11 cellular contexts compared by ENCODE assay signal in genomic region chr19:38682195-38682867, GRCh38. TPM values are rescaled to one million over a fixed set of nuclear protein-coding genes. Genes with fewer than 3 reads are reported as not detected.
A peak's percentile ranks its signal among the peaks of the same experiment; 100 is the strongest.
DNase-seq lines count a peak whose midpoint lies in the region; ATAC-seq and TF ChIP-seq lines count a peak whose summit lies in the region.
"Had no signal": no experiment of that assay in that cellular context is flagged by ENCODE, and none has a peak within 500 bp of the region (broad histone marks: within the 10 kb centered on the region; RNA-seq: fewer than 3 reads in every experiment).

No MANE protein-coding gene starts in this region.

- H3K4me1 Mint-ChIP-seq in Calu3 (ENCODE audit: low read depth, unreplicated experiment) = peaks cover 96% of the 10 kb centered on the region
- H3K4me1 Mint-ChIP-seq in activated B cell treated with CpG ODN at 0.5 μM for 24 hours = peaks cover 85% of the 10 kb centered on the region

- H3K27ac Mint-ChIP-seq in Calu3 (ENCODE audit: unreplicated experiment) (peak overlapping the region; percentile 100), activated B cell treated with CpG ODN at 0.5 μM for 24 hours (peak overlapping the region; percentile 68)

- H3K4me1 ChIP-seq in iPS-15b (ENCODE audit: control insufficient read depth, insufficient read depth, low read length) = peaks cover 38% of the 10 kb centered on the region
- H3K4me1 ChIP-seq in testis = peaks cover 34% of the 10 kb centered on the region

- H3K4me3 Mint-ChIP-seq in Calu3 (ENCODE audit: low read depth, unreplicated experiment) = peak overlapping the region; percentile 61
- H3K4me3 Mint-ChIP-seq in activated B cell treated with CpG ODN at 0.5 μM for 24 hours = no peak overlapping the region

- H3K27ac ChIP-seq in skin epidermis (peak overlapping the region in 20 of 21 experiments; percentile 80 to 98 (median 92)), testis (peak overlapping the region in 1 of 2 donors; percentile 24)

- H3K9ac ChIP-seq in iPS-15b (ENCODE audit: low read depth, low read length) = peak overlapping the region; percentile 38

- intact Hi-C loops in Calu3 (cut with micrococcal nuclease; ENCODE audit: unreplicated experiment) = loop anchor here (2.0 kb wide), 1 partner anchor 16 kb away; no protein-coding TSS in a partner anchor
- intact Hi-C loops in activated B cell treated with CpG ODN at 0.5 μM for 24 hours (cut with micrococcal nuclease) = loop anchor here (5.0 kb wide), 1 partner anchor 35 kb away; the partner anchor contains the start of gene ACTN4
- intact Hi-C loops in testis (cut with DNase I; ENCODE audit: low total_unique reads) = no loop called here

- no peak overlapping the region for H3K4me3 ChIP-seq in iPS-15b (ENCODE audit: low read depth, low read length)
- no peak overlapping the region for H3K4me3 ChIP-seq in skin epidermis
- H3K4me3 ChIP-seq in testis = no peak overlapping the region

- H3K9me3 Mint-ChIP-seq in Calu3 (ENCODE audit: low read depth, unreplicated experiment) (peaks cover 3% of the 10 kb centered on the region), activated B cell treated with CpG ODN at 0.5 μM for 24 hours (no peaks in the 10 kb centered on the region)

- TF ChIP-seq CTCF in Calu3 (IDR thresholded peaks at IDR 0.05; ENCODE audit: unreplicated experiment) (no peak), activated B cell treated with CpG ODN at 0.5 μM for 24 hours (IDR thresholded peaks at IDR 0.05) (no peak), testis (IDR thresholded peaks at IDR 0.05) (no peak)

- peaks cover 9% of the 10 kb centered on the region for H3K36me3 ChIP-seq in iPS-15b (ENCODE audit: control insufficient read depth, insufficient read depth, low read length)
- H3K36me3 ChIP-seq in testis (ENCODE audit: low read depth, missing control alignments) = no peaks in the 10 kb centered on the region

- 90 to 92% methylated on average over 11 of the region's 11 CpGs for WGBS in testis, 2 donors

- H3K36me3 Mint-ChIP-seq in Calu3 (ENCODE audit: insufficient read depth, unreplicated experiment) (peaks cover 100% of the 10 kb centered on the region), activated B cell treated with CpG ODN at 0.5 μM for 24 hours (ENCODE audit: low read depth) (peaks cover 14% of the 10 kb centered on the region)

- TF ChIP-seq POLR2A in testis (IDR thresholded peaks at IDR 0.05) = no peak

- CTCF ChIA-PET in Calu3 (lab: Charles Lee) (interaction anchor here (0.9 to 1.9 kb wide), 6 partner anchors 11 to 279 kb away, joined by 3 to 22 read pairs (median 6); partner anchors contain the start of gene FAM98C), activated B cell treated with CpG ODN at 0.5 μM for 24 hours (lab: Charles Lee) (interaction anchor here (1.0 kb wide), 1 partner anchor 13 kb away, joined by 3 read pairs; no protein-coding TSS in a partner anchor)

- BruUV-seq in Calu3 (replicated peaks; lab: Mats Ljungman, UMichigan) = no TSS peak

- no peak for ATAC-seq in activated B cell treated with CpG ODN at 0.5 μM for 24 hours (ENCODE audit: low read depth)
- ATAC-seq: activated CD4-positive, CD25-positive, alpha-beta regulatory T cell treated with anti-CD3 and anti-CD28 coated beads, Interleukin-2, amount 50 U/mL, for 24 hours had no signal

- DNase-seq in Calu3 = no peak
- DNase-seq in activated B cell treated with CpG ODN at 0.5 μM for 24 hours = no peak
- no peak for DNase-seq in testis
- no peak for DNase-seq in 8988T
- DNase-seq in OCI-M2 (lab: John Stamatoyannopoulos, UW; ENCODE audit: unreplicated experiment) = no peak
- DNase-seq in NCI-H2029 treated with DMSO at 0.1 percent for 48 hours (lab: John Stamatoyannopoulos, UW) = no peak
- DNase-seq: brain microvascular endothelial cell, NCI-H345 had no signal

- no peaks in the 10 kb centered on the region for H3K27me3 ChIP-seq in iPS-15b (ENCODE audit: control insufficient read depth, insufficient read depth, low read length)
- no peaks in the 10 kb centered on the region for H3K27me3 ChIP-seq in testis
- H3K27me3 ChIP-seq: brain microvascular endothelial cell had no signal

- H3K27me3 Mint-ChIP-seq in Calu3 (ENCODE audit: unreplicated experiment) (no peaks in the 10 kb centered on the region), activated B cell treated with CpG ODN at 0.5 μM for 24 hours (no peaks in the 10 kb centered on the region)

- POLR2A ChIA-PET in activated B cell treated with CpG ODN at 0.5 μM for 24 hours (lab: Charles Lee) = no interaction called here

- no peaks in the 10 kb centered on the region for H3K9me3 ChIP-seq in iPS-15b (ENCODE audit: control insufficient read depth, insufficient read depth, low read length)
- H3K9me3 ChIP-seq in testis = no peaks in the 10 kb centered on the region

RNA-seq across cellular contexts. Expression of gene ACTN4, which starts 34.9 kb away (rescaled TPM):
- total RNA-seq in Calu3 (2022) (1,462 and 1,577 TPM in 2 replicates), activated B cell treated with CpG ODN at 0.5 μM for 24 hours (197 and 198 TPM in 2 replicates), testis (100 to 1,000 TPM; 112 to 135 TPM)
- polyA plus RNA-seq in testis (ENCODE audit: insufficient read depth, low read depth, low replicate concordance) = 158 TPM
